ENCODE assay signal across 13 cellular contexts in the genomic region with DNA sequence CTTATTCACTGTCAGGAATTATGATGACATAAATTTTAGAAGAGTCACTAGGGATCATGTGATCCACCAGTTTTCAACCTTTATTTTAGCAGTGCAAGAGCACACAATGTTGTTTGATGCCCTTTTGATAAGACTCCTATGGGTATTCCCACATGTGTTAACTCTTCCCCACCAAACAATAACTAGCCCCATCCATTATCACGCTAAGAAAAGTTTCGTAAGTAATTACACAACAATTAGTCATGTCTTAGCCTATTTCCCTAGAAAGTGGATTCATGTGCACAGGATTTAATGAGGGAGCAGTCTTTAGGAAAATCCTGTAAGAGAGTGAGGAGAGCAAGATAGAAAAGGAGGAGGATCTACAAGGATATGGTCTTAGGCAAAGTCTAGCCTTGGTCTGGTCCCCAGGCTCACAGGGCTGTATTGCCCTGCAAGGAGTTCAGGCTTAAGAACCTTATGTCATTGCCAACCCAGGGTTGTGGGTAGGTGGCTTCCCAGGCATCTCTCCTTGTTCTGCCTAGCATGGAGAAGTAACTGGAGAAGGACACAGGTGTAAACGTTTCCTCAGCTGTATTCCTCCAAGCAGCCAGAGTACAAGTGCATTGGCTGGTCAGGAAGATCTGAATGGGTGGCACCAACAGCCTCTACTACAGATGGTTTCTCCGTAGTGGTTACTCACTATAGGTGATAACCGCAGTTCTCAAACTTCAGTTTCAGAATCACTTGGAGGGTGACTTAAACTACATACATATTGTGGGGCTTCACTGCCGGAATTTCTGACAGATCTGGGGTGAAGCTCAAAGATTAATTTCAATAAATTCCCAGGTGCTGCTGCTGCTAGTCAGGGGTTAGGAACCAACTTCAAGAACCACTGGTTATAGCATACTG.
A peak's percentile ranks its signal among the peaks of the same experiment; 100 is the strongest.
DNase-seq lines count a peak whose midpoint lies in the region; ATAC-seq, FAIRE-seq and TF ChIP-seq lines count a peak whose summit lies in the region.
"Had no signal": no experiment of that assay in that cellular context is flagged by ENCODE, and none has a peak within 500 bp of the region (broad histone marks: within the 10 kb centered on the region; RNA-seq: fewer than 3 reads in every experiment).

No MANE protein-coding gene starts in this region.

- H3K4me1 ChIP-seq in prostate gland (replicated peaks): no peaks in the 10 kb centered on the region

- 89% methylated on average over 6 of the region's 6 CpGs for WGBS in prostate gland

- no peaks in the 10 kb centered on the region for H3K36me3 ChIP-seq in bronchial epithelial cell (ENCODE audit: control insufficient read depth, insufficient read depth, low read length)
- H3K36me3 ChIP-seq in prostate gland: no peaks in the 10 kb centered on the region
- H3K36me3 ChIP-seq: esophagus muscularis mucosa had no signal

- no peak for TF ChIP-seq POLR2A in prostate gland (IDR thresholded peaks at IDR 0.05)

- TF ChIP-seq CTCF in bronchial epithelial cell (IDR thresholded peaks at IDR 0.05; ENCODE audit: insufficient read depth, low read length, severe bottlenecking) (no peak), prostate gland (IDR thresholded peaks at IDR 0.05) (no peak)

- no peak for FAIRE-seq in bronchial epithelial cell (lab: Jason Lieb, UNC)
- FAIRE-seq: G401.6 had no signal

- H3K9me3 ChIP-seq in prostate gland: no peaks in the 10 kb centered on the region
- H3K9me3 ChIP-seq: esophagus muscularis mucosa had no signal

- H3K27me3 ChIP-seq in bronchial epithelial cell (ENCODE audit: control insufficient read depth, insufficient read depth, low read length) (no peaks in the 10 kb centered on the region), prostate gland (replicated peaks; ENCODE audit: insufficient read depth) (no peaks in the 10 kb centered on the region)
- H3K27me3 ChIP-seq: esophagus muscularis mucosa had no signal

- peak; percentile 63 for ATAC-seq in GM19395 (IDR thresholded peaks at IDR 0.05; ENCODE audit: unreplicated experiment)
- peak; percentile 92 for ATAC-seq in HG03432 (IDR thresholded peaks at IDR 0.05; ENCODE audit: unreplicated experiment)

- H3K27ac ChIP-seq in prostate gland: no peak overlapping the region
- H3K27ac ChIP-seq: esophagus muscularis mucosa had no signal

- DNase-seq in EH (ENCODE audit: low read depth) (peak; percentile 46), bronchial epithelial cell (ENCODE audit: low read depth) (peak; percentile 89), prostate gland (ENCODE audit: low spot score) (no peak), NCI-H2029 (lab: John Stamatoyannopoulos, UW) (no peak), NCI-H2171 treated with DMSO at 0.1 percent for 48 hours (lab: John Stamatoyannopoulos, UW) (no peak), OCI-M1 (lab: John Stamatoyannopoulos, UW) (no peak)
- DNase-seq: activated B cell treated with CpG ODN at 0.5 μM for 24 hours, NCI-H1417, NCI-H82 had no signal

- no peak overlapping the region for H3K4me3 ChIP-seq in bronchial epithelial cell (ENCODE audit: low read depth, low read length)
- no peak overlapping the region for H3K4me3 ChIP-seq in prostate gland
- H3K4me3 ChIP-seq: esophagus muscularis mucosa had no signal

- intact Hi-C loops in prostate gland (cut with DNase I): no loop called here

Comparison
In these comparisons a context has a peak if more than half of its experiments do, and no peak if none do; other contexts are left out.
1. DNase-seq: peak in EH (single experiment) and bronchial epithelial cell (single experiment); none in prostate gland (single experiment), NCI-H2029 (single experiment), NCI-H2171 treated with DMSO at 0.1 percent for 48 hours (single experiment) and OCI-M1 (single experiment).